In genomic region chr2:109269956-109270757, GRCh38 we compare ENCODE assay signal across 20 cellular contexts.
DNase-seq lines count a peak whose midpoint lies in the region; ATAC-seq and TF ChIP-seq lines count a peak whose summit lies in the region.
"Had no signal": no experiment of that assay in that cellular context is flagged by ENCODE, and none has a peak within 500 bp of the region (broad histone marks: within the 10 kb centered on the region; RNA-seq: fewer than 3 reads in every experiment).

No MANE protein-coding gene starts in this region.

- H3K27me3 Mint-ChIP-seq in chondrocyte (ENCODE audit: low read depth), result no peaks in the 10 kb centered on the region
- H3K27me3 Mint-ChIP-seq: activated naive CD4-positive, alpha-beta T cell treated with anti-CD3 and anti-CD28 coated beads, Interleukin-2, amount 50 U/mL, for 24 hours had no signal

- H3K36me3 Mint-ChIP-seq in chondrocyte (ENCODE audit: low read depth), result no peaks in the 10 kb centered on the region
- H3K36me3 Mint-ChIP-seq: activated naive CD4-positive, alpha-beta T cell treated with anti-CD3 and anti-CD28 coated beads, Interleukin-2, amount 50 U/mL, for 24 hours had no signal

- H3K79me1 ChIP-seq in neuronal stem cell (ENCODE audit: low read depth, low read length), result no peaks in the 10 kb centered on the region

- no peaks in the 10 kb centered on the region for H3K36me3 ChIP-seq in neuronal stem cell (replicated peaks in 1 of 2; ENCODE audit: control insufficient read depth in 2 of 2, insufficient read depth in 2 of 2, low read length in 2 of 2)
- H3K36me3 ChIP-seq: gastrocnemius medialis, pancreas had no signal

- H4K8ac ChIP-seq in neuronal stem cell (ENCODE audit: low read depth, low read length), result no peak overlapping the region

- no peak overlapping the region for H2AK5ac ChIP-seq in neuronal stem cell (ENCODE audit: low read depth, low read length)

- WGBS in neuronal stem cell (ENCODE audit: extremely low coverage in 2 of 2, insufficient read length in 2 of 2, insufficient replicate concordance in 1 of 2), 2 donors, result no CpG with 5 or more reads among the region's 15 CpGs

- no peak overlapping the region for H4K91ac ChIP-seq in neuronal stem cell (ENCODE audit: low read depth, low read length, poor library complexity)

- H3K9ac ChIP-seq in neuronal stem cell (ENCODE audit: low read depth, low read length, poor library complexity), result no peak overlapping the region

- H2AFZ ChIP-seq in neuronal stem cell (ENCODE audit: low read length), result no peak overlapping the region

- H2BK5ac ChIP-seq in neuronal stem cell (ENCODE audit: low read length), result no peak overlapping the region

- peak overlapping the region; percentile 14 for H3K23ac ChIP-seq in neuronal stem cell (ENCODE audit: low read depth, low read length, poor library complexity)

- H3K4me3 Mint-ChIP-seq in chondrocyte (ENCODE audit: unreplicated experiment), result no peak overlapping the region
- H3K4me3 Mint-ChIP-seq: activated naive CD4-positive, alpha-beta T cell treated with anti-CD3 and anti-CD28 coated beads, Interleukin-2, amount 50 U/mL, for 24 hours had no signal

- DNase-seq in COLO668 (lab: John Stamatoyannopoulos, UW; ENCODE audit: unreplicated experiment), result peak; percentile 34
- DNase-seq in NCI-H2029 (lab: John Stamatoyannopoulos, UW), result peak; percentile 47
- no peak for DNase-seq in chondrocyte (ENCODE audit: low spot score)
- DNase-seq in neuronal stem cell (ENCODE audit: low spot score), result no peak
- no peak for DNase-seq in activated CD8-positive, alpha-beta memory T cell treated with anti-CD3 and anti-CD28 coated beads for 24 hours
- DNase-seq in hypothalamus (lab: John Stamatoyannopoulos, UW), result no peak
- DNase-seq: activated CD4-positive, alpha-beta T cell treated with anti-CD3 and anti-CD28 coated beads, Interleukin-2, amount 50 U/mL, for 1 hour; AML-193; gastrocnemius medialis; left ventricle myocardium superior; NCI-H1105; NCI-H446 treated with DMSO at 0.1 percent for 48 hours; stimulated activated CD4-positive, alpha-beta T cell treated with anti-CD3 and anti-CD28 coated beads, Interleukin-4, amount 100 ng/mL, for 4 hours; T-helper 1 cell had no signal

- peaks cover 0 to 1% of the 10 kb centered on the region in 2 donors for H3K9me3 ChIP-seq in neuronal stem cell (replicated peaks in 1 of 2; ENCODE audit: control insufficient read depth in 2 of 2, insufficient read depth in 1 of 2, low read depth in 1 of 2, low read length in 2 of 2)
- H3K9me3 ChIP-seq: gastrocnemius medialis, pancreas had no signal

- H3K27ac Mint-ChIP-seq in chondrocyte (ENCODE audit: unreplicated experiment), result peak overlapping the region; percentile 32
- H3K27ac Mint-ChIP-seq: activated naive CD4-positive, alpha-beta T cell treated with anti-CD3 and anti-CD28 coated beads, Interleukin-2, amount 50 U/mL, for 24 hours had no signal

- no peaks in the 10 kb centered on the region for H3K9me3 Mint-ChIP-seq in chondrocyte (ENCODE audit: low read depth)
- H3K9me3 Mint-ChIP-seq: activated naive CD4-positive, alpha-beta T cell treated with anti-CD3 and anti-CD28 coated beads, Interleukin-2, amount 50 U/mL, for 24 hours had no signal

- H3K4ac ChIP-seq in neuronal stem cell (ENCODE audit: low read length), result no peak overlapping the region

- no peak overlapping the region for H2BK120ac ChIP-seq in neuronal stem cell (ENCODE audit: low read depth, low read length)

- peak overlapping the region; percentile 5 for H3K14ac ChIP-seq in neuronal stem cell (ENCODE audit: low read length)

- H3K4me1 Mint-ChIP-seq in chondrocyte (ENCODE audit: low read depth), result peaks cover 83% of the 10 kb centered on the region

- H3K27me3 ChIP-seq in neuronal stem cell (ENCODE audit: control insufficient read depth in 3 of 3, insufficient read depth in 3 of 3, low read depth in 1 of 3, low read length in 3 of 3), result no peaks in the 10 kb centered on the region
- H3K27me3 ChIP-seq: gastrocnemius medialis, pancreas had no signal

- no peak overlapping the region for H3K4me3 ChIP-seq in neuronal stem cell (ENCODE audit: low read length in 2 of 2)
- H3K4me3 ChIP-seq: coronary artery, gastrocnemius medialis, pancreas, skin epidermis had no signal

- TF ChIP-seq CTCF in chondrocyte (IDR thresholded peaks at IDR 0.05), result no peak

- no peak overlapping the region for H3K4me2 ChIP-seq in neuronal stem cell (ENCODE audit: insufficient read depth, low read length, poor library complexity, severe bottlenecking)

- peaks cover 15 to 17% of the 10 kb centered on the region in 2 donors for H3K4me1 ChIP-seq in neuronal stem cell (ENCODE audit: control insufficient read depth in 2 of 2, insufficient read depth in 1 of 2, low read depth in 1 of 2, low read length in 2 of 2)
- H3K4me1 ChIP-seq: pancreas had no signal

- H2BK15ac ChIP-seq in neuronal stem cell (ENCODE audit: low read length), result no peak overlapping the region

- H3K18ac ChIP-seq in neuronal stem cell (ENCODE audit: low read length), result no peak overlapping the region

- ATAC-seq in GM18502 (IDR thresholded peaks at IDR 0.05; ENCODE audit: poor library complexity, unreplicated experiment), result no peak
- ATAC-seq: gastrocnemius medialis, left ventricle myocardium superior, Right ventricle myocardium inferior had no signal

- no peak overlapping the region for H2BK12ac ChIP-seq in neuronal stem cell (ENCODE audit: low read length)

- no peak overlapping the region for H3K27ac ChIP-seq in neuronal stem cell (replicated peaks; ENCODE audit: low read length)
- H3K27ac ChIP-seq: coronary artery, gastrocnemius medialis, pancreas, skin epidermis had no signal

Comparison
In these comparisons a context has a peak if more than half of its experiments do, and no peak if none do; other contexts are left out.
1. DNase-seq: peak in COLO668 (single experiment) and NCI-H2029 (single experiment); none in chondrocyte (single experiment), neuronal stem cell (single experiment), activated CD8-positive, alpha-beta memory T cell treated with anti-CD3 and anti-CD28 coated beads for 24 hours (single experiment) and hypothalamus (0 of 51).